ENCODE assay signal across 26 cellular contexts in the genomic region with DNA sequence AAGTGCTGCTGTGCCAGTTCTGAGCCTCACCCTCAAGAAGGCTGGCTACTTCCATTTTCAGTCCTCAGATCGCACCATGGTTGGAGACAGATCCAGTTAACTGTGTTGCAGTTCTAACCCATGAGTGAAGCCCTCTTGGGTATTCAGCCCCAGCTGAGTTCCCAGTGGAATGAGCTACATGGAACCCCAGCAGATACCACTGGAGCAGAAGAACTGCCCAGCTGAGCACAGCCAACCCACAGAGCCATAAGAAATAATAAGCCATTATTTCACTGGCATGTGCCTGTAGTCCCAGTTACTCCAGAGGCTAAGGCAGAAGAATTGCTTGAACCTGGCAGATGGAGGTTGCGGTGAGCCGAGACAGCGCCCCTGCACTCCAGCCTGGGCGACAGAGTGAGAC.
"Had no signal": no experiment of that assay in that cellular context is flagged by ENCODE, and none has a peak within 500 bp of the region (broad histone marks: within the 10 kb centered on the region; RNA-seq: fewer than 3 reads in every experiment).

No MANE protein-coding gene starts in this region.

- H3K27ac Mint-ChIP-seq: activated CD4-positive, alpha-beta T cell treated with anti-CD3 and anti-CD28 coated beads, Interleukin-2, amount 10 ng/mL, durations not matched to agents 24 days and 14 days; activated CD8-positive, alpha-beta T cell treated with anti-CD3 and anti-CD28 coated beads for 36 hours; activated naive CD4-positive, alpha-beta T cell treated with anti-CD3 and anti-CD28 coated beads, Interleukin-2, amount 50 U/mL, for 24 hours; activated T-helper 2 cell treated with anti-CD3 and anti-CD28 coated beads, Interferon-gamma antibody, Interleukin-2, Interleukin-4, amounts not matched to agents 10 μg/mL and 5 μg/mL and 100 μg/mL, durations not matched to agents 14 hours and 24 hours and 36 hours had no signal

- H3K27ac ChIP-seq: adrenal gland, body of pancreas, breast epithelium, SJCRH30 had no signal

- H3K4me1 Mint-ChIP-seq: activated CD4-positive, alpha-beta T cell treated with anti-CD3 and anti-CD28 coated beads, Interleukin-2, amount 10 ng/mL, durations not matched to agents 24 days and 14 days; activated naive CD4-positive, alpha-beta T cell treated with anti-CD3 and anti-CD28 coated beads, Interleukin-2, amount 50 U/mL, for 24 hours had no signal

- H3K9me3 ChIP-seq: adrenal gland, body of pancreas, SJCRH30 had no signal

- H3K4me3 Mint-ChIP-seq: activated CD4-positive, alpha-beta T cell treated with anti-CD3 and anti-CD28 coated beads, Interleukin-2, amount 10 ng/mL, durations not matched to agents 24 days and 14 days; activated CD8-positive, alpha-beta T cell treated with anti-CD3 and anti-CD28 coated beads for 36 hours; activated naive CD4-positive, alpha-beta T cell treated with anti-CD3 and anti-CD28 coated beads, Interleukin-2, amount 50 U/mL, for 24 hours had no signal

- DNase-seq: activated CD4-positive, alpha-beta T cell treated with anti-CD3 and anti-CD28 coated beads, Interleukin-2, amount 10 ng/mL, durations not matched to agents 24 days and 14 days; activated CD4-positive, alpha-beta T cell treated with anti-CD3 and anti-CD28 coated beads, Interleukin-2, amount 50 U/mL, for 4 hours; activated CD8-positive, alpha-beta T cell treated with anti-CD3 and anti-CD28 coated beads for 36 hours; activated gamma-delta T cell; activated naive CD4-positive, alpha-beta T cell treated with Interleukin-2 at 50 U/mL for 16 hours; activated T-cell treated with anti-CD3 and anti-CD28 coated beads, Interleukin-2, amount 50 U/mL, for 1 hour; body of pancreas; Karpas-422; MG63; NCI-H1048; NCI-H1105 treated with DMSO at 0.1 percent for 48 hours; NCI-H1436; NCI-H1694; NCI-H1930; NCI-H2081 treated with DMSO at 0.1 percent for 48 hours; NCI-H226; NCI-H446 treated with DMSO at 0.1 percent for 48 hours; NCI-H524; SHP77; SJCRH30; T1000 had no signal

- H3K4me1 ChIP-seq: breast epithelium, SJCRH30 had no signal

- H3K36me3 Mint-ChIP-seq: activated naive CD4-positive, alpha-beta T cell treated with anti-CD3 and anti-CD28 coated beads, Interleukin-2, amount 50 U/mL, for 24 hours had no signal

- H3K4me3 ChIP-seq: adrenal gland, body of pancreas, breast epithelium, MG63, SJCRH30, SK-N-MC had no signal

- H3K27me3 ChIP-seq: adrenal gland, body of pancreas, breast epithelium, MG63, SJCRH30 had no signal

- H3K27me3 Mint-ChIP-seq: activated CD8-positive, alpha-beta T cell treated with anti-CD3 and anti-CD28 coated beads for 36 hours; activated naive CD4-positive, alpha-beta T cell treated with anti-CD3 and anti-CD28 coated beads, Interleukin-2, amount 50 U/mL, for 24 hours had no signal

- H3K36me3 ChIP-seq: adrenal gland, breast epithelium had no signal

- H3K9me3 Mint-ChIP-seq: activated CD4-positive, alpha-beta T cell treated with anti-CD3 and anti-CD28 coated beads, Interleukin-2, amount 10 ng/mL, durations not matched to agents 24 days and 14 days; activated naive CD4-positive, alpha-beta T cell treated with anti-CD3 and anti-CD28 coated beads, Interleukin-2, amount 50 U/mL, for 24 hours had no signal
